In genomic region chr5:65451436-65451835, GRCh38 we compare ENCODE assay signal across 24 cellular contexts. TPM values are rescaled to one million over a fixed set of nuclear protein-coding genes. Genes with fewer than 3 reads are reported as not detected.
"Had no signal": no experiment of that assay in that cellular context is flagged by ENCODE, and none has a peak within 500 bp of the region (broad histone marks: within the 10 kb centered on the region; RNA-seq: fewer than 3 reads in every experiment).

No MANE protein-coding gene starts in this region.

- H3K4me2 ChIP-seq: neural progenitor cell, smooth muscle cell had no signal

- H3K27ac ChIP-seq: lower lobe of right lung, neural progenitor cell, parathyroid adenoma, right lobe of liver, suprapubic skin, transverse colon, vagina had no signal

- DNase-seq: cortex of kidney; effector memory CD8-positive, alpha-beta T cell; erythroblast; hypothalamus; immature natural killer cell; left ventricle myocardium superior; lower lobe of right lung; naive B cell; right lobe of liver; stimulated activated CD4-positive, alpha-beta T cell treated with anti-CD3 and anti-CD28 coated beads, Interleukin-12 subunit alpha, Interleukin-12 subunit beta, amount 100 ng/mL, for 4 hours; stimulated activated CD4-positive, alpha-beta T cell treated with anti-CD3 and anti-CD28 coated beads, Interleukin-1b, Interleukin-23, amount 100 ng/mL, for 48 hours; stimulated activated CD4-positive, alpha-beta T cell treated with anti-CD3 and anti-CD28 coated beads, Interleukin-4, amount 100 ng/mL, for 1 hour; stimulated activated CD8-positive, alpha-beta memory T cell treated with anti-CD3 and anti-CD28 coated beads, Interleukin-4, amount 100 ng/mL, for 48 hours; stimulated activated naive CD4-positive, alpha-beta T cell; stimulated activated naive CD8-positive, alpha-beta T cell treated with anti-CD3 and anti-CD28 coated beads, Interleukin-15, amount 100 ng/mL, for 72 hours; transverse colon had no signal

- H3K9ac ChIP-seq: neural progenitor cell, parathyroid adenoma had no signal

- H3K9me3 Mint-ChIP-seq: effector memory CD8-positive, alpha-beta T cell; immature natural killer cell; nephron; neural progenitor cell; stimulated activated naive CD8-positive, alpha-beta T cell treated with anti-CD3 and anti-CD28 coated beads, Interleukin-15, amount 100 ng/mL, for 72 hours had no signal

- H3K4me1 ChIP-seq: lower lobe of right lung, neural progenitor cell, parathyroid adenoma, right lobe of liver, suprapubic skin, transverse colon, vagina had no signal

- FAIRE-seq: keratinocyte had no signal

- H3K36me3 Mint-ChIP-seq: immature natural killer cell had no signal

- H3K27ac Mint-ChIP-seq: effector memory CD8-positive, alpha-beta T cell; immature natural killer cell; naive B cell; nephron; neural progenitor cell; progenitor cell of endocrine pancreas; stimulated activated naive CD8-positive, alpha-beta T cell treated with anti-CD3 and anti-CD28 coated beads, Interleukin-15, amount 100 ng/mL, for 72 hours had no signal

- H3K27me3 Mint-ChIP-seq: effector memory CD8-positive, alpha-beta T cell; naive B cell; progenitor cell of endocrine pancreas; stimulated activated naive CD8-positive, alpha-beta T cell treated with anti-CD3 and anti-CD28 coated beads, Interleukin-15, amount 100 ng/mL, for 72 hours had no signal

- H3K4me3 ChIP-seq: lower lobe of right lung, neural progenitor cell, right lobe of liver, smooth muscle cell, suprapubic skin, transverse colon, vagina had no signal

- H3K27me3 ChIP-seq: neural progenitor cell, right lobe of liver, suprapubic skin, transverse colon, vagina had no signal

- H3K4me1 Mint-ChIP-seq: immature natural killer cell; naive B cell; nephron; neural progenitor cell; stimulated activated naive CD8-positive, alpha-beta T cell treated with anti-CD3 and anti-CD28 coated beads, Interleukin-15, amount 100 ng/mL, for 72 hours had no signal

- H2AFZ ChIP-seq: neural progenitor cell, parathyroid adenoma had no signal

- H3K36me3 ChIP-seq: lower lobe of right lung, neural progenitor cell, right lobe of liver, suprapubic skin, transverse colon, vagina had no signal

- ATAC-seq: effector memory CD8-positive, alpha-beta T cell; left ventricle myocardium superior; lower lobe of right lung; right lobe of liver; stimulated activated naive CD8-positive, alpha-beta T cell treated with anti-CD3 and anti-CD28 coated beads, Interleukin-15, amount 100 ng/mL, for 72 hours had no signal

- H3K4me3 Mint-ChIP-seq: effector memory CD8-positive, alpha-beta T cell; immature natural killer cell; naive B cell; nephron; neural progenitor cell; stimulated activated naive CD8-positive, alpha-beta T cell treated with anti-CD3 and anti-CD28 coated beads, Interleukin-15, amount 100 ng/mL, for 72 hours had no signal

- H3K79me2 ChIP-seq: parathyroid adenoma had no signal

- H3K9me3 ChIP-seq: lower lobe of right lung, right lobe of liver, suprapubic skin, transverse colon, vagina had no signal

RNA-seq across cellular contexts. Expression of gene ADAMTS6, which starts 30.3 kb away (rescaled TPM):
- polyA plus RNA-seq: immature natural killer cell had no signal
